Comparison of ENCODE assay signal across 20 cellular contexts in genomic region chr2:104702451-104702850, GRCh38.
DNase-seq lines count a peak whose midpoint lies in the region; ATAC-seq, FAIRE-seq and TF ChIP-seq lines count a peak whose summit lies in the region.
"Had no signal": no experiment of that assay in that cellular context is flagged by ENCODE, and none has a peak within 500 bp of the region (broad histone marks: within the 10 kb centered on the region; RNA-seq: fewer than 3 reads in every experiment).

No MANE protein-coding gene starts in this region.

- H3K27me3 ChIP-seq in keratinocyte (ENCODE audit: control insufficient read depth, extremely low read depth, insufficient read depth, low read length) (no peaks in the 10 kb centered on the region), small intestine (ENCODE audit: control insufficient read depth in 2 of 2, insufficient read depth in 2 of 2, low read length in 2 of 2) (no peaks in the 10 kb centered on the region), PC-3 (ENCODE audit: low read length) (peaks cover 74% of the 10 kb centered on the region)
- H3K27me3 ChIP-seq: transverse colon had no signal

- BruUV-seq in PC-3 (replicated peaks; lab: Mats Ljungman, UMichigan) = no TSS peak

- H3K4me1 ChIP-seq in keratinocyte (ENCODE audit: control insufficient read depth, extremely low read depth, insufficient read depth, low read length) = peaks cover 12% of the 10 kb centered on the region
- no peaks in the 10 kb centered on the region for H3K4me1 ChIP-seq in small intestine (ENCODE audit: control insufficient read depth in 2 of 2, insufficient read depth in 1 of 2, low read depth in 1 of 2, low read length in 1 of 2)
- H3K4me1 ChIP-seq in PC-3 (ENCODE audit: insufficient read depth, low read length) = no peaks in the 10 kb centered on the region
- H3K4me1 ChIP-seq: gastroesophageal sphincter, transverse colon had no signal

- H3K4me3 ChIP-seq in keratinocyte (ENCODE audit: control insufficient read depth in 2 of 3, extremely low read depth in 1 of 3, insufficient read depth in 2 of 3, low read depth in 1 of 3, low read length in 3 of 3) = peak overlapping the region in 1 of 3 experiments; percentile 24
- H3K4me3 ChIP-seq in small intestine (ENCODE audit: low read depth in 1 of 2, low read length in 2 of 2) = no peak overlapping the region
- H3K4me3 ChIP-seq in PC-3 (ENCODE audit: low read length) = no peak overlapping the region
- H3K4me3 ChIP-seq: gastroesophageal sphincter, GM12878, transverse colon had no signal

- H3K9me3 ChIP-seq in keratinocyte (ENCODE audit: control insufficient read depth, low read depth, low read length) = no peaks in the 10 kb centered on the region
- H3K9me3 ChIP-seq in small intestine (ENCODE audit: control insufficient read depth, low read depth) = no peaks in the 10 kb centered on the region
- H3K9me3 ChIP-seq in PC-3 (ENCODE audit: low read length) = no peaks in the 10 kb centered on the region
- H3K9me3 ChIP-seq: gastroesophageal sphincter, transverse colon had no signal

- H3K27ac ChIP-seq in keratinocyte (ENCODE audit: control insufficient read depth, insufficient read depth, low read length) = no peak overlapping the region
- peak overlapping the region; percentile 23 for H3K27ac ChIP-seq in temporal lobe (ENCODE audit: low read depth, low read length)
- H3K27ac ChIP-seq in small intestine (ENCODE audit: low read depth in 1 of 2, low read length in 1 of 2) = no peak overlapping the region
- H3K27ac ChIP-seq in PC-3 (ENCODE audit: low read length) = no peak overlapping the region
- H3K27ac ChIP-seq: gastroesophageal sphincter, transverse colon, VCaP had no signal

- no peaks in the 10 kb centered on the region for H4K20me1 ChIP-seq in keratinocyte (ENCODE audit: control insufficient read depth, extremely low read depth, insufficient read depth, low read length)
- H4K20me1 ChIP-seq in PC-3 (ENCODE audit: low read length) = no peaks in the 10 kb centered on the region

- H3K79me2 ChIP-seq in keratinocyte (ENCODE audit: control insufficient read depth, insufficient read depth, low read length) (no peaks in the 10 kb centered on the region), PC-3 (ENCODE audit: low read length) (no peaks in the 10 kb centered on the region)

- H3K36me3 ChIP-seq in keratinocyte (ENCODE audit: control insufficient read depth in 2 of 2, extremely low read depth in 1 of 2, insufficient read depth in 2 of 2, low read length in 2 of 2) (no peaks in the 10 kb centered on the region), small intestine (ENCODE audit: control insufficient read depth in 2 of 2, insufficient read depth in 2 of 2, low read length in 2 of 2) (no peaks in the 10 kb centered on the region), PC-3 (ENCODE audit: low read depth, low read length) (no peaks in the 10 kb centered on the region)
- H3K36me3 ChIP-seq: gastroesophageal sphincter, transverse colon had no signal

- no peak overlapping the region for H2AFZ ChIP-seq in keratinocyte (ENCODE audit: control insufficient read depth, low read length)
- H2AFZ ChIP-seq in PC-3 (ENCODE audit: low read length) = no peak overlapping the region

- no peaks in the 10 kb centered on the region for H3F3A ChIP-seq in PC-3 (ENCODE audit: low read length, unreplicated experiment)

- no peaks in the 10 kb centered on the region for H3K9me1 ChIP-seq in keratinocyte (ENCODE audit: control insufficient read depth, extremely low read depth, insufficient read depth, low read length)

- FAIRE-seq in keratinocyte (lab: Jason Lieb, UNC) = peak; percentile 53
- FAIRE-seq in small intestine (lab: Jason Lieb, UNC) = no peak
- FAIRE-seq: A204.1, endothelial cell of umbilical vein, GM12878, RCC 7860 had no signal

- intact Hi-C loops in PC-3 (cut with micrococcal nuclease) = no loop called here

- no peak for TF ChIP-seq CTCF in keratinocyte (optimal IDR thresholded peaks at IDR 0.05 in 1 of 3, IDR thresholded peaks at IDR 0.05 in 1 of 3, conservative IDR thresholded peaks at IDR 0.05 in 1 of 3; ENCODE audit: extremely low read depth in 1 of 3, insufficient read depth in 2 of 3, low read length in 3 of 3)
- no peak for TF ChIP-seq CTCF in PC-3 (conservative IDR thresholded peaks at IDR 0.05; ENCODE audit: low read depth, low read length)

- WGBS in small intestine, 3 donors = 52 to 63% (median 54%) methylated on average over 6 of the region's 6 CpGs

- H3K4me2 ChIP-seq in keratinocyte (ENCODE audit: control insufficient read depth, extremely low read depth, insufficient read depth, low read depth, low read length) (peak overlapping the region; percentile 30), PC-3 (ENCODE audit: low read length) (no peak overlapping the region)

- dilution Hi-C loops in keratinocyte (cut with MboI; ENCODE audit: extremely low pct_ligation_motif_present, low sequenced_read_pairs) = no loop called here

- POLR2A ChIA-PET in PC-3 (lab: Charles Lee; ENCODE audit: unreplicated experiment) = no interaction called here

- no peak overlapping the region for H3K9ac ChIP-seq in keratinocyte (ENCODE audit: control insufficient read depth, extremely low read depth, insufficient read depth, low read length)
- H3K9ac ChIP-seq in PC-3 (ENCODE audit: low read length) = no peak overlapping the region

- peak; percentile 80 for DNase-seq in NCI-H510A treated with DMSO at 0.1 percent for 48 hours (lab: John Stamatoyannopoulos, UW)
- DNase-seq in NCI-H510A (lab: John Stamatoyannopoulos, UW) = no peak
- peak; percentile 4 for DNase-seq in SK-N-DZ (ENCODE audit: low spot score)
- DNase-seq in keratinocyte (ENCODE audit: low read depth, low spot score) = no peak
- DNase-seq in small intestine = no peak
- no peak for DNase-seq in AML-193 (lab: John Stamatoyannopoulos, UW)
- no peak for DNase-seq in PC-3
- DNase-seq: activated CD4-positive, alpha-beta memory T cell treated with anti-CD3 and anti-CD28 coated beads, Interleukin-2, amount 10 ng/mL, durations not matched to agents 7 days and 5 days; activated T-cell treated with anti-CD3 and anti-CD28 coated beads, Interleukin-2, amount 50 U/mL, for 48 hours; CD4-positive, alpha-beta memory T cell; HCEC 1CT; SW 1271; transverse colon had no signal

- no peak for ATAC-seq in PC-3
- ATAC-seq: gastroesophageal sphincter, GM12878 had no signal

- no peaks in the 10 kb centered on the region for H3K9me2 ChIP-seq in PC-3 (replicated peaks; ENCODE audit: low read length)

- CTCF ChIA-PET in PC-3 (lab: Charles Lee) = no interaction called here

Comparison
In these comparisons a context has a peak if more than half of its experiments do, and no peak if none do; other contexts are left out.
1. DNase-seq: peak in NCI-H510A treated with DMSO at 0.1 percent for 48 hours (single experiment) and SK-N-DZ (single experiment); none in NCI-H510A (single experiment), keratinocyte (single experiment), small intestine (single experiment), AML-193 (0 of 2) and PC-3 (single experiment).